ENCODE assay signal across 1 cellular context in genomic region chr12:46751173-46751572, GRCh38.
TF ChIP-seq lines count a peak whose summit lies in the region.

No MANE protein-coding gene starts in this region.

TF ChIP-seq in HepG2, 621 proteins besides CTCF, POLR2A, EP300 and RAD21 (continued from another document):
- TF ChIP-seq, protein P1, sequence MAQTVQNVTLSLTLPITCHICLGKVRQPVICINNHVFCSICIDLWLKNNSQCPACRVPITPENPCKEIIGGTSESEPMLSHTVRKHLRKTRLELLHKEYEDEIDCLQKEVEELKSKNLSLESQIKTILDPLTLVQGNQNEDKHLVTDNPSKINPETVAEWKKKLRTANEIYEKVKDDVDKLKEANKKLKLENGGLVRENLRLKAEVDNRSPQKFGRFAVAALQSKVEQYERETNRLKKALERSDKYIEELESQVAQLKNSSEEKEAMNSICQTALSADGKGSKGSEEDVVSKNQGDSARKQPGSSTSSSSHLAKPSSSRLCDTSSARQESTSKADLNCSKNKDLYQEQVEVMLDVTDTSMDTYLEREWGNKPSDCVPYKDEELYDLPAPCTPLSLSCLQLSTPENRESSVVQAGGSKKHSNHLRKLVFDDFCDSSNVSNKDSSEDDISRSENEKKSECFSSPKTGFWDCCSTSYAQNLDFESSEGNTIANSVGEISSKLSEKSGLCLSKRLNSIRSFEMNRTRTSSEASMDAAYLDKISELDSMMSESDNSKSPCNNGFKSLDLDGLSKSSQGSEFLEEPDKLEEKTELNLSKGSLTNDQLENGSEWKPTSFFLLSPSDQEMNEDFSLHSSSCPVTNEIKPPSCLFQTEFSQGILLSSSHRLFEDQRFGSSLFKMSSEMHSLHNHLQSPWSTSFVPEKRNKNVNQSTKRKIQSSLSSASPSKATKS (CRISPR knock-in tag; IDR thresholded peaks at IDR 0.05), result no peak
- TF ChIP-seq ZNF101 (CRISPR knock-in tag; IDR thresholded peaks at IDR 0.05; ENCODE audit: borderline replicate concordance, low read depth), result no peak
- TF ChIP-seq ZNF580 (CRISPR knock-in tag; IDR thresholded peaks at IDR 0.05; ENCODE audit: borderline replicate concordance, low read depth), result no peak
- TF ChIP-seq KLF6 (CRISPR knock-in tag; IDR thresholded peaks at IDR 0.05), result no peak
